Comparison of ENCODE assay signal across 2 cellular contexts in genomic region chr6:158061361-158061708, GRCh38.
TF ChIP-seq lines count a peak whose summit lies in the region.

No MANE protein-coding gene starts in this region.

TF ChIP-seq in SK-N-SH, 30 proteins besides CTCF, POLR2A, EP300 and RAD21 (continued from another document):
- TF ChIP-seq SIN3A (IDR thresholded peaks at IDR 0.05; ENCODE audit: borderline replicate concordance, low read depth, low read length) (no peak), USF1 (IDR thresholded peaks at IDR 0.05; ENCODE audit: borderline replicate concordance, low read depth) (no peak), RFX5 (IDR thresholded peaks at IDR 0.05; ENCODE audit: low read length) (no peak), GABPA (IDR thresholded peaks at IDR 0.05; ENCODE audit: low read depth) (no peak)

TF ChIP-seq in SK-N-SH treated with all-trans-retinoic acid at 6 μM for 48 hours, 23 proteins besides CTCF, POLR2A, EP300 and RAD21 (continued from another document):
- no peak for TF ChIP-seq CREB5 (CRISPR knock-in tag; IDR thresholded peaks at IDR 0.05; ENCODE audit: low read depth)
- TF ChIP-seq TSHZ2 (CRISPR knock-in tag; IDR thresholded peaks at IDR 0.05) = no peak
- TF ChIP-seq GLIS3 (CRISPR knock-in tag; IDR thresholded peaks at IDR 0.05) = no peak
- no peak for TF ChIP-seq ZNF8 (CRISPR knock-in tag; IDR thresholded peaks at IDR 0.05)
- no peak for TF ChIP-seq TOX (CRISPR knock-in tag; IDR thresholded peaks at IDR 0.05; ENCODE audit: borderline replicate concordance)
- TF ChIP-seq ZC3H10 (CRISPR knock-in tag; IDR thresholded peaks at IDR 0.05) = no peak
- TF ChIP-seq PPARA (CRISPR knock-in tag; IDR thresholded peaks at IDR 0.05; ENCODE audit: borderline replicate concordance) = no peak
